Comparison of ENCODE assay signal across 10 cellular contexts in the genomic region with DNA sequence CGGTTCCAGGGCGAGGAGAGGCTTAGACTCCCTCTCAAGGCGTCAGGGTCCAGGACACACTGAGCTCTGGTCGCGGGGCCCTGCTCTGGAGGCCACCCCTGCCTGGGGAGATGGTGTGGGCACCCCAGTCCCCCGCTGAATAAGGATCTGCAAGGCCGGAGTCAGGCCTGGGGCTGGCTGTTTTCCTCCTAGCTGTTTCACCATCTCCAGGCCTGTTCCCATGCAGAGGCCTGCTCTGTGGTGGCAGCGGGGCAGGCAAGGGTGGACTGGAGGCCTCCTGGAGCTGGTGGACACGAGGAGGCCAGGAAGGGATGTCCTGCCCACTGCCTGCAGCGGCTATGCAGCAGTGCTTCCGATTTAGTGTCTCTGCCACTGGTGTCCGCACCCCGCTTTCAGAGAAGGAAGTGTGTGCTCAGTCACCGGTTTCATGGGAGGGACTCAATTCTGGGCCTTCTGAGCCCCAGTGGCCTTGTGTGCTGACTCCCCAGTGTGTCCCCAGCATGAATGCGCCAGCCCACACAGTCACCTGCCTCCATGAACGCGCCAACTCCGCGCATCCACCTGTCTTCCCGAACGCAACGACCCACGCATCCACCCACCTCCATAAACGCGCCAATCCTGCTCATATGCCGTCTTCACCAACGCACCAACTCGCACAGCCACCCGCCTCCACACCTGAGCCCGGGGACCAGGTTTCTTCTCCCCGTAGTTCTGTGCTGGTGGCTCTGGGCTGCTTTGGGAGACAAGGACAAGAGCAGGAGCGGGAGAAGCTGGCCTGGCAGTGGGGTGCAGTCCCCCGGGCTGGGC. TPM values are rescaled to one million over a fixed set of nuclear protein-coding genes. Genes with fewer than 3 reads are reported as not detected.
DNase-seq lines count a peak whose midpoint lies in the region; ATAC-seq and TF ChIP-seq lines count a peak whose summit lies in the region.
"Had no signal": no experiment of that assay in that cellular context is flagged by ENCODE, and none has a peak within 500 bp of the region (broad histone marks: within the 10 kb centered on the region; RNA-seq: fewer than 3 reads in every experiment).

No MANE protein-coding gene starts in this region.

- intact Hi-C loops in natural killer cell (cut with micrococcal nuclease) = loop anchor here (1.0 kb wide), 1 partner anchor 19 kb away; no protein-coding TSS in a partner anchor

- ATAC-seq in stimulated activated naive CD8-positive, alpha-beta T cell treated with anti-CD3 and anti-CD28 coated beads, Interleukin-15, amount 100 ng/mL, for 72 hours = no peak
- ATAC-seq in natural killer cell = no peak
- no peak for ATAC-seq in GM18502 (IDR thresholded peaks at IDR 0.05; ENCODE audit: poor library complexity, unreplicated experiment)
- ATAC-seq in HG03175 (IDR thresholded peaks at IDR 0.05; ENCODE audit: unreplicated experiment) = no peak
- no peak for ATAC-seq in HG03354 (IDR thresholded peaks at IDR 0.05; ENCODE audit: poor library complexity, severe bottlenecking, unreplicated experiment)

- no peaks in the 10 kb centered on the region for H3K27me3 Mint-ChIP-seq in stimulated activated naive CD8-positive, alpha-beta T cell treated with anti-CD3 and anti-CD28 coated beads, Interleukin-15, Interleukin-2, amounts not matched to agents 100 ng/mL and 50 ng/mL, for 24 hours
- H3K27me3 Mint-ChIP-seq in stimulated activated naive CD8-positive, alpha-beta T cell treated with anti-CD3 and anti-CD28 coated beads, Interleukin-15, amount 100 ng/mL, for 72 hours = no peaks in the 10 kb centered on the region
- no peaks in the 10 kb centered on the region for H3K27me3 Mint-ChIP-seq in natural killer cell (ENCODE audit: low read depth in 2 of 2)

- no peak overlapping the region for H3K4me3 Mint-ChIP-seq in stimulated activated naive CD8-positive, alpha-beta T cell treated with anti-CD3 and anti-CD28 coated beads, Interleukin-15, Interleukin-2, amounts not matched to agents 100 ng/mL and 50 ng/mL, for 24 hours
- peak overlapping the region in 1 of 2 donors; percentile 75 for H3K4me3 Mint-ChIP-seq in stimulated activated naive CD8-positive, alpha-beta T cell treated with anti-CD3 and anti-CD28 coated beads, Interleukin-15, amount 100 ng/mL, for 72 hours
- peak overlapping the region; percentile 28 for H3K4me3 Mint-ChIP-seq in natural killer cell

- DNase-seq in stimulated activated naive CD8-positive, alpha-beta T cell treated with anti-CD3 and anti-CD28 coated beads, Interleukin-15, amount 100 ng/mL, for 72 hours = no peak
- DNase-seq in natural killer cell = no peak
- DNase-seq in effector CD4-positive, alpha-beta T cell = no peak
- DNase-seq: activated CD4-positive, alpha-beta T cell treated with anti-CD3 and anti-CD28 coated beads for 1 hour had no signal

- peak overlapping the region; percentile 91 for H3K27ac ChIP-seq in angular gyrus (ENCODE audit: low read depth, low read length)

- no peaks in the 10 kb centered on the region for H3K9me3 Mint-ChIP-seq in stimulated activated naive CD8-positive, alpha-beta T cell treated with anti-CD3 and anti-CD28 coated beads, Interleukin-15, Interleukin-2, amounts not matched to agents 100 ng/mL and 50 ng/mL, for 24 hours
- no peaks in the 10 kb centered on the region for H3K9me3 Mint-ChIP-seq in stimulated activated naive CD8-positive, alpha-beta T cell treated with anti-CD3 and anti-CD28 coated beads, Interleukin-15, amount 100 ng/mL, for 72 hours
- no peaks in the 10 kb centered on the region for H3K9me3 Mint-ChIP-seq in natural killer cell

- TF ChIP-seq CTCF in natural killer cell (IDR thresholded peaks at IDR 0.05) = no peak

- peak overlapping the region; percentile 16 for H3K27ac Mint-ChIP-seq in stimulated activated naive CD8-positive, alpha-beta T cell treated with anti-CD3 and anti-CD28 coated beads, Interleukin-15, Interleukin-2, amounts not matched to agents 100 ng/mL and 50 ng/mL, for 24 hours
- no peak overlapping the region for H3K27ac Mint-ChIP-seq in stimulated activated naive CD8-positive, alpha-beta T cell treated with anti-CD3 and anti-CD28 coated beads, Interleukin-15, amount 100 ng/mL, for 72 hours
- peak overlapping the region in 1 of 2 donors; percentile 86 for H3K27ac Mint-ChIP-seq in natural killer cell

- peaks cover 9% of the 10 kb centered on the region for H3K36me3 Mint-ChIP-seq in stimulated activated naive CD8-positive, alpha-beta T cell treated with anti-CD3 and anti-CD28 coated beads, Interleukin-15, Interleukin-2, amounts not matched to agents 100 ng/mL and 50 ng/mL, for 24 hours (ENCODE audit: low read depth)
- no peaks in the 10 kb centered on the region for H3K36me3 Mint-ChIP-seq in natural killer cell

- H3K4me1 Mint-ChIP-seq in stimulated activated naive CD8-positive, alpha-beta T cell treated with anti-CD3 and anti-CD28 coated beads, Interleukin-15, Interleukin-2, amounts not matched to agents 100 ng/mL and 50 ng/mL, for 24 hours (ENCODE audit: low read depth) = peaks cover 43% of the 10 kb centered on the region
- H3K4me1 Mint-ChIP-seq in stimulated activated naive CD8-positive, alpha-beta T cell treated with anti-CD3 and anti-CD28 coated beads, Interleukin-15, amount 100 ng/mL, for 72 hours = peaks cover 61% of the 10 kb centered on the region
- H3K4me1 Mint-ChIP-seq in natural killer cell = peaks cover 38 to 47% of the 10 kb centered on the region in 2 donors

RNA-seq across cellular contexts. Expression of a gene that starts 14.5 kb away (rescaled TPM):
- total RNA-seq in natural killer cell = 1 to 10 TPM; 2.3 to 4.5 (median 2.5) TPM

RNA-seq across cellular contexts. Expression of a gene that starts 46.9 kb away (rescaled TPM):
- total RNA-seq in natural killer cell = not detected
- total RNA-seq: kidney epithelial cell had no signal

RNA-seq across cellular contexts. Expression of a gene that starts 54.5 kb away (rescaled TPM):
- total RNA-seq in natural killer cell = 10 to 100 TPM; 33.6 to 38.3 (median 33.6) TPM

RNA-seq across cellular contexts. Expression of a gene that starts 58.1 kb away (rescaled TPM):
- under 1 TPM in 2 of 3 donors, not detected in 1; 0.25 to 0.26 TPM for total RNA-seq in natural killer cell
